ENCODE assay signal across 10 cellular contexts in genomic region chr1:241749041-241749798, GRCh38.
DNase-seq lines count a peak whose midpoint lies in the region; ATAC-seq and TF ChIP-seq lines count a peak whose summit lies in the region.
"Had no signal": no experiment of that assay in that cellular context is flagged by ENCODE, and none has a peak within 500 bp of the region (broad histone marks: within the 10 kb centered on the region; RNA-seq: fewer than 3 reads in every experiment).

No MANE protein-coding gene starts in this region.

- CTCF ChIA-PET in mammary epithelial cell (lab: Charles Lee; ENCODE audit: low non-redundant PET) = interaction anchor here (0.5 kb wide), 1 partner anchor 19 kb away, joined by 3 read pairs; no protein-coding TSS in a partner anchor

- dilution Hi-C loops in mammary epithelial cell (cut with HindIII; ENCODE audit: low sequenced_read_pairs) = no loop called here

- no peaks in the 10 kb centered on the region for H4K20me1 ChIP-seq in mammary epithelial cell (ENCODE audit: insufficient read depth, low read length)

- 4% methylated on average over 16 of the region's 16 CpGs for WGBS in mammary epithelial cell (ENCODE audit: low coverage, missing lambda C conversion rate)
- WGBS in aorta, 2 donors = 5 to 9% methylated on average over 16 of the region's 16 CpGs

- peak; percentile 59 for ATAC-seq in aorta (ENCODE audit: low FRiP score)
- ATAC-seq in GM18907 (IDR thresholded peaks at IDR 0.05; ENCODE audit: unreplicated experiment) = no peak
- no peak for ATAC-seq in Right ventricle myocardium inferior

- no peak for TF ChIP-seq CTCF in mammary epithelial cell (conservative IDR thresholded peaks at IDR 0.05 in 1 of 2, IDR thresholded peaks at IDR 0.05 in 1 of 2; ENCODE audit: extremely low read depth in 1 of 2, insufficient read depth in 1 of 2, low read depth in 1 of 2, low read length in 2 of 2)

- H3K36me3 ChIP-seq in mammary epithelial cell (ENCODE audit: insufficient read depth, low read length) (no peaks in the 10 kb centered on the region), aorta (ENCODE audit: control insufficient read depth in 1 of 2, insufficient read depth in 2 of 2, low read length in 1 of 2) (no peaks in the 10 kb centered on the region)

- H3K9me3 ChIP-seq in mammary epithelial cell (replicated peaks; ENCODE audit: insufficient read depth, low read length) (no peaks in the 10 kb centered on the region), aorta (ENCODE audit: control insufficient read depth, low read length) (no peaks in the 10 kb centered on the region)

- DNase-seq in NCI-H146 (lab: John Stamatoyannopoulos, UW) (peak; percentile 16), NCI-H146 treated with DMSO at 0.1 percent for 48 hours (lab: John Stamatoyannopoulos, UW; ENCODE audit: unreplicated experiment) (no peak), mammary epithelial cell (peak; percentile 48), middle frontal gyrus (ENCODE audit: extremely low spot score, low spot score) (peak; percentile 35), aorta (no peak), Right ventricle myocardium inferior (ENCODE audit: missing footprints) (no peak), SKM-1 treated with dmso at 0.1 percent for 144 hours (lab: John Stamatoyannopoulos, UW; ENCODE audit: unreplicated experiment) (no peak)
- DNase-seq: activated gamma-delta T cell treated with Interleukin-2 at 50 U/mL for 16 hours, NCI-H1417 treated with DMSO at 0.1 percent for 48 hours had no signal

- intact Hi-C loops in mammary epithelial cell (cut with micrococcal nuclease) (loop anchor here (2.0 kb wide), 1 partner anchor 60 kb away; no protein-coding TSS in a partner anchor), aorta (cut with DNase I) (loop anchor here in 1 of 2 donors (5.0 kb wide), 2 partner anchors 78 to 107 kb away; partner anchors contain the start of genes CHML and OPN3), Right ventricle myocardium inferior (cut with DNase I) (no loop called here)

- H3K27ac ChIP-seq in mammary epithelial cell (ENCODE audit: insufficient read depth, low read depth, low read length) = no peak overlapping the region
- no peak overlapping the region for H3K27ac ChIP-seq in aorta (ENCODE audit: low read depth in 1 of 2, low read length in 2 of 2)

- H3K4me3 ChIP-seq in mammary epithelial cell (replicated peaks in 1 of 3; ENCODE audit: insufficient read depth in 1 of 3, low read depth in 2 of 3, low read length in 3 of 3) (peak overlapping the region; percentile 20 to 56 (median 40)), aorta (ENCODE audit: low read length in 2 of 2) (peak overlapping the region; percentile 70 to 87)

- no peaks in the 10 kb centered on the region for H3K79me2 ChIP-seq in mammary epithelial cell (ENCODE audit: insufficient read depth, low read length)

- H3K27me3 ChIP-seq in mammary epithelial cell (ENCODE audit: insufficient read depth, low read length) (no peaks in the 10 kb centered on the region), aorta (ENCODE audit: control insufficient read depth in 1 of 2, insufficient read depth in 2 of 2, low read length in 1 of 2) (no peaks in the 10 kb centered on the region)

- in situ Hi-C loops in mammary epithelial cell (cut with MboI; ENCODE audit: low sequenced_read_pairs in 2 of 2) = no loop called here

- peak overlapping the region; percentile 79 for H2AFZ ChIP-seq in mammary epithelial cell (ENCODE audit: low read depth, low read length)

- BruUV-seq in mammary epithelial cell (replicated peaks; lab: Mats Ljungman, UMichigan) = no TSS peak

- peak overlapping the region; percentile 85 for H3K4me2 ChIP-seq in mammary epithelial cell (ENCODE audit: insufficient read depth, low read depth, low read length)

- H3K4me1 ChIP-seq in mammary epithelial cell (ENCODE audit: insufficient read depth, low read length) = no peaks in the 10 kb centered on the region
- peaks cover 0 to 2% of the 10 kb centered on the region in 2 donors for H3K4me1 ChIP-seq in aorta (ENCODE audit: control insufficient read depth in 1 of 2, insufficient read depth in 2 of 2, low read length in 2 of 2)

- H3K9ac ChIP-seq in mammary epithelial cell (ENCODE audit: insufficient read depth, low read length) = peak overlapping the region; percentile 19

Comparison
In these comparisons a context has a peak if more than half of its experiments do, and no peak if none do; other contexts are left out.
1. DNase-seq: peak in NCI-H146 (single experiment), mammary epithelial cell (single experiment) and middle frontal gyrus (single experiment); none in NCI-H146 treated with DMSO at 0.1 percent for 48 hours (single experiment), aorta (0 of 2), Right ventricle myocardium inferior (single experiment) and SKM-1 treated with dmso at 0.1 percent for 144 hours (single experiment).